Comparison of ENCODE assay signal across 8 cellular contexts in the genomic region with DNA sequence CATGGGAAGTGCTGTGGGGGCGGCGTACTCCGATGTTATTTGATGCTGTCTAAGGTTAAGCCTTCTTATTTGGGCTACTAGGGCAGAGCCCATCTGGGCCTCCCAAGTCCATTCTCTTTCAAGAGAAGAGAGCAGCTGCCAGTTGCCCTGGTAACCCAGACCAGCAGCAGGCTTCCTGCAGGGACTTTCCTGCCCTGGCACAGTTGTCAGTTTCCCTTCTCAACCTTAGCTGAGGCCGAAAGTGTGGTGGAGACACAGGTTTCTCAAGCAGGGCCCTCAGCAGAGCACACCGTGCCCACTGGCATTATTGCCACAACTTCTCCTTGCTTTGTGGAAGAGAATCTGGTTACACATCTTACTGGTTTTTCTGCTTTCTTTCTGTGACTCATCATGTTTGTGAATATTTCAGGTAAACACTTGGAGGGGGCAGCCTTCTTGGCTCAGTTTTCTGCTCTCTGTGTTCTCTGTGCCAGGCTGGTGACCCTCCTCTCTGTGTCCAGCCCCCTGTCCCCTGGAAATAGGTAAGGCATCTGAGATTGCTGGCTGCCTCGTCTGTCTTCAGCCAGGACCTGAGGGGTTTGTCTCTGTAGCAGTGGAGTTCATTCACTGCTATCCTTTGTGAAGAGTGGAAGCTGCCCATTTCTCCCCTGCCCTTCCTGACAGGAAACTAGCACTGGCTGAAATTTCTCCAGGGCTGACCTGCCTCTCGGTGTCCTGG.
DNase-seq lines count a peak whose midpoint lies in the region; ATAC-seq, FAIRE-seq and TF ChIP-seq lines count a peak whose summit lies in the region.

No MANE protein-coding gene starts in this region.

- TF ChIP-seq EP300 in K562 (IDR thresholded peaks at IDR 0.05; ENCODE audit: low read length): no peak

- peaks cover 60% of the 10 kb centered on the region for H3K4me1 Mint-ChIP-seq in nephron progenitor cell

- H3K9me2 ChIP-seq in OCI-LY7 (ENCODE audit: insufficient read depth, low read length): no peaks in the 10 kb centered on the region

- intact Hi-C loops in OCI-LY7 (cut with micrococcal nuclease; ENCODE audit: unreplicated experiment): no loop called here
- intact Hi-C loops in K562 (cut with micrococcal nuclease): no loop called here

- BruUV-seq in OCI-LY7 (replicated peaks; lab: Mats Ljungman, UMichigan) (no TSS peak), K562 (replicated peaks; lab: Mats Ljungman, UMichigan) (no TSS peak)

- H4K20me1 ChIP-seq in OCI-LY7 (ENCODE audit: insufficient read depth, low read length) (no peaks in the 10 kb centered on the region), K562 (replicated peaks; ENCODE audit: control insufficient read depth, insufficient read depth, low read length) (0 out of 2 replicates have a peak, but pooled peaks cover 3% of the 10 kb centered on the region)

- no peaks in the 10 kb centered on the region for H3K36me3 Mint-ChIP-seq in nephron progenitor cell (ENCODE audit: low read depth)

- no peaks in the 10 kb centered on the region for H3K9me1 ChIP-seq in K562 (ENCODE audit: control insufficient read depth, insufficient read depth, low read length)

- H3K4me3 ChIP-seq in OCI-LY7 (ENCODE audit: low read depth, low read length, poor library complexity, severe bottlenecking): no peak overlapping the region
- H3K4me3 ChIP-seq in K562: no peak overlapping the region

- in situ Hi-C loops in K562 (cut with MboI): loop anchor here (10.0 kb wide), 1 partner anchor 302 kb away; no protein-coding TSS in a partner anchor

- H3K27me3 Mint-ChIP-seq in nephron progenitor cell (ENCODE audit: low read depth, poor library complexity): peaks cover 3% of the 10 kb centered on the region

- no peak for DNase-seq in activated CD4-positive, CD25-positive, alpha-beta regulatory T cell treated with anti-CD3 and anti-CD28 coated beads, Interleukin-2, amount 50 U/mL, for 72 hours
- DNase-seq in OCI-LY7 (ENCODE audit: low spot score) (peak; percentile 45), K562 (ENCODE audit: extremely low read depth in 1 of 4, low spot score in 3 of 4) (no peak), nephron progenitor cell (no peak), occipital lobe (lab: John Stamatoyannopoulos, UW) (no peak), globus pallidus (ENCODE audit: low spot score) (no peak)

- no peak for FAIRE-seq in K562 (lab: Jason Lieb, UNC)

- TF ChIP-seq CTCF in OCI-LY7 (conservative IDR thresholded peaks at IDR 0.05; ENCODE audit: low read length) (no peak), K562 (IDR thresholded peaks at IDR 0.05 in 2 of 3, conservative IDR thresholded peaks at IDR 0.05 in 1 of 3; ENCODE audit: insufficient read depth in 2 of 3, low read depth in 1 of 3, low read length in 3 of 3) (no peak), nephron progenitor cell (IDR thresholded peaks at IDR 0.05) (no peak)

- CTCF ChIA-PET in OCI-LY7 (lab: Charles Lee; ENCODE audit: unreplicated experiment) (no interaction called here), K562 (lab: Yijun Ruan, JAX; ENCODE audit: low intra/inter-chr PET ratio) (no interaction called here)

- POLR2A ChIA-PET in OCI-LY7 (lab: Charles Lee) (interaction anchor here (0.7 kb wide), 1 partner anchor 126 kb away, joined by 3 read pairs; no protein-coding TSS in a partner anchor), K562 (lab: Yijun Ruan, JAX) (interaction anchor here (1.0 kb wide), 1 partner anchor 25 kb away, joined by 3 read pairs; no protein-coding TSS in a partner anchor)

- H3K4me2 ChIP-seq in OCI-LY7 (ENCODE audit: low read length) (peak overlapping the region; percentile 35), K562 (ENCODE audit: insufficient read depth, low read length) (no peak overlapping the region)

- H3K27ac ChIP-seq in OCI-LY7 (ENCODE audit: low read depth, low read length, poor library complexity, severe bottlenecking) (no peak overlapping the region), K562 (ENCODE audit: extremely low read depth, low read depth, low read length) (peak overlapping the region; percentile 34; the same call in 1 of the 3 replicates)

- ATAC-seq in activated CD4-positive, CD25-positive, alpha-beta regulatory T cell treated with anti-CD3 and anti-CD28 coated beads, Interleukin-2, amount 50 U/mL, for 24 hours: peak; percentile 12 to 17
- peak; percentile 34 for ATAC-seq in HG03196 (IDR thresholded peaks at IDR 0.05; ENCODE audit: unreplicated experiment)
- no peak for ATAC-seq in K562

- peak overlapping the region; percentile 5 to 69; a peak in 1 of 4 replicates for H3K9ac ChIP-seq in K562 (ENCODE audit: insufficient read depth in 1 of 2, low read depth in 2 of 2, low read length in 2 of 2)

- H3K4me3 Mint-ChIP-seq in nephron progenitor cell: no peak overlapping the region

- no peaks in the 10 kb centered on the region for H3K9me3 ChIP-seq in OCI-LY7 (ENCODE audit: low read length)
- H3K9me3 ChIP-seq in K562 (replicated peaks; ENCODE audit: control insufficient read depth, insufficient read depth, low read depth, low read length): no peaks in the 10 kb centered on the region

- H3K79me2 ChIP-seq in OCI-LY7 (ENCODE audit: insufficient read depth, low read depth, low read length) (no peaks in the 10 kb centered on the region), K562 (ENCODE audit: control insufficient read depth, insufficient read depth, low read length) (peaks cover 36% of the 10 kb centered on the region)

- 63% methylated on average over 4 of the region's 7 CpGs for WGBS in K562 (ENCODE audit: insufficient coverage, low coverage, missing lambda C conversion rate)

- no peaks in the 10 kb centered on the region for H3K36me3 ChIP-seq in OCI-LY7 (ENCODE audit: insufficient read depth, low read length)
- H3K36me3 ChIP-seq in K562 (ENCODE audit: control insufficient read depth, insufficient read depth, low read length): peaks cover 20% of the 10 kb centered on the region

- TF ChIP-seq RAD21 in K562 (CRISPR knock-in tag; conservative IDR thresholded peaks at IDR 0.05 in 1 of 2, IDR thresholded peaks at IDR 0.05 in 1 of 2): no peak

- H2AFZ ChIP-seq in OCI-LY7 (ENCODE audit: low read length) (peak overlapping the region; percentile 39; the same call in 1 of the 2 replicates), K562 (ENCODE audit: low read depth, low read length) (peak overlapping the region; percentile 29; the same call in 1 of the 2 replicates)

- H3K27ac Mint-ChIP-seq in nephron progenitor cell: peak overlapping the region; percentile 69

- H3K9me3 Mint-ChIP-seq in nephron progenitor cell: no peaks in the 10 kb centered on the region

- H3K4me1 ChIP-seq in OCI-LY7 (ENCODE audit: insufficient read depth, low read length, poor library complexity, severe bottlenecking) (peaks cover 50% of the 10 kb centered on the region), K562 (replicated peaks in 1 of 2; ENCODE audit: control insufficient read depth in 2 of 2, insufficient read depth in 2 of 2, low read length in 2 of 2) (peaks cover 49 to 71% of the 10 kb centered on the region in 2 experiments)

- H3K27me3 ChIP-seq in K562 (ENCODE audit: control insufficient read depth in 2 of 2, insufficient read depth in 2 of 2, low read length in 2 of 2): no peaks in the 10 kb centered on the region; a peak in 1 of 5 replicates

- no peak for TF ChIP-seq POLR2A in K562 (conservative IDR thresholded peaks at IDR 0.05)

TF ChIP-seq in K562, 482 proteins besides CTCF, POLR2A, EP300 and RAD21 (continues in another document):
- no peak for TF ChIP-seq ESRRB (CRISPR knock-in tag; IDR thresholded peaks at IDR 0.05; ENCODE audit: borderline replicate concordance)
- TF ChIP-seq FOSL1 (tag; conservative IDR thresholded peaks at IDR 0.05): 0 out of 2 replicates have a peak, but pooled peaks have one; percentile 25
- TF ChIP-seq, protein P1, sequence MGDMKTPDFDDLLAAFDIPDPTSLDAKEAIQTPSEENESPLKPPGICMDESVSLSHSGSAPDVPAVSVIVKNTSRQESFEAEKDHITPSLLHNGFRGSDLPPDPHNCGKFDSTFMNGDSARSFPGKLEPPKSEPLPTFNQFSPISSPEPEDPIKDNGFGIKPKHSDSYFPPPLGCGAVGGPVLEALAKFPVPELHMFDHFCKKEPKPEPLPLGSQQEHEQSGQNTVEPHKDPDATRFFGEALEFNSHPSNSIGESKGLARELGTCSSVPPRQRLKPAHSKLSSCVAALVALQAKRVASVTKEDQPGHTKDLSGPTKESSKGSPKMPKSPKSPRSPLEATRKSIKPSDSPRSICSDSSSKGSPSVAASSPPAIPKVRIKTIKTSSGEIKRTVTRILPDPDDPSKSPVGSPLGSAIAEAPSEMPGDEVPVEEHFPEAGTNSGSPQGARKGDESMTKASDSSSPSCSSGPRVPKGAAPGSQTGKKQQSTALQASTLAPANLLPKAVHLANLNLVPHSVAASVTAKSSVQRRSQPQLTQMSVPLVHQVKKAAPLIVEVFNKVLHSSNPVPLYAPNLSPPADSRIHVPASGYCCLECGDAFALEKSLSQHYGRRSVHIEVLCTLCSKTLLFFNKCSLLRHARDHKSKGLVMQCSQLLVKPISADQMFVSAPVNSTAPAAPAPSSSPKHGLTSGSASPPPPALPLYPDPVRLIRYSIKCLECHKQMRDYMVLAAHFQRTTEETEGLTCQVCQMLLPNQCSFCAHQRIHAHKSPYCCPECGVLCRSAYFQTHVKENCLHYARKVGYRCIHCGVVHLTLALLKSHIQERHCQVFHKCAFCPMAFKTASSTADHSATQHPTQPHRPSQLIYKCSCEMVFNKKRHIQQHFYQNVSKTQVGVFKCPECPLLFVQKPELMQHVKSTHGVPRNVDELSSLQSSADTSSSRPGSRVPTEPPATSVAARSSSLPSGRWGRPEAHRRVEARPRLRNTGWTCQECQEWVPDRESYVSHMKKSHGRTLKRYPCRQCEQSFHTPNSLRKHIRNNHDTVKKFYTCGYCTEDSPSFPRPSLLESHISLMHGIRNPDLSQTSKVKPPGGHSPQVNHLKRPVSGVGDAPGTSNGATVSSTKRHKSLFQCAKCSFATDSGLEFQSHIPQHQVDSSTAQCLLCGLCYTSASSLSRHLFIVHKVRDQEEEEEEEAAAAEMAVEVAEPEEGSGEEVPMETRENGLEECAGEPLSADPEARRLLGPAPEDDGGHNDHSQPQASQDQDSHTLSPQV (IDR thresholded peaks at IDR 0.05): 0 out of 2 replicates have a peak, but pooled peaks have one; percentile 18
- TF ChIP-seq, protein P2, sequence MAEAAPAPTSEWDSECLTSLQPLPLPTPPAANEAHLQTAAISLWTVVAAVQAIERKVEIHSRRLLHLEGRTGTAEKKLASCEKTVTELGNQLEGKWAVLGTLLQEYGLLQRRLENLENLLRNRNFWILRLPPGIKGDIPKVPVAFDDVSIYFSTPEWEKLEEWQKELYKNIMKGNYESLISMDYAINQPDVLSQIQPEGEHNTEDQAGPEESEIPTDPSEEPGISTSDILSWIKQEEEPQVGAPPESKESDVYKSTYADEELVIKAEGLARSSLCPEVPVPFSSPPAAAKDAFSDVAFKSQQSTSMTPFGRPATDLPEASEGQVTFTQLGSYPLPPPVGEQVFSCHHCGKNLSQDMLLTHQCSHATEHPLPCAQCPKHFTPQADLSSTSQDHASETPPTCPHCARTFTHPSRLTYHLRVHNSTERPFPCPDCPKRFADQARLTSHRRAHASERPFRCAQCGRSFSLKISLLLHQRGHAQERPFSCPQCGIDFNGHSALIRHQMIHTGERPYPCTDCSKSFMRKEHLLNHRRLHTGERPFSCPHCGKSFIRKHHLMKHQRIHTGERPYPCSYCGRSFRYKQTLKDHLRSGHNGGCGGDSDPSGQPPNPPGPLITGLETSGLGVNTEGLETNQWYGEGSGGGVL (CRISPR knock-in tag; IDR thresholded peaks at IDR 0.05): no peak
- peak; percentile 62 for TF ChIP-seq RFX1 (IDR thresholded peaks at IDR 0.05)
